Comparison of ENCODE assay signal across 1 cellular context in genomic region chr11:128889657-128890213, GRCh38.
TF ChIP-seq lines count a peak whose summit lies in the region.

No MANE protein-coding gene starts in this region.

TF ChIP-seq in HCT116, 20 proteins besides CTCF, POLR2A, EP300 and RAD21:
- TF ChIP-seq ZFX (IDR thresholded peaks at IDR 0.05), result no peak
- no peak for TF ChIP-seq EZH2 (IDR thresholded peaks at IDR 0.05)
- TF ChIP-seq SIN3A (IDR thresholded peaks at IDR 0.05; ENCODE audit: low read depth), result no peak
- TF ChIP-seq ZBTB33 (IDR thresholded peaks at IDR 0.05; ENCODE audit: extremely low read depth, insufficient replicate concordance, low read length), result no peak
- TF ChIP-seq REST (IDR thresholded peaks at IDR 0.05; ENCODE audit: low read depth), result no peak
- no peak for TF ChIP-seq SRF (IDR thresholded peaks at IDR 0.05; ENCODE audit: low read depth)
- TF ChIP-seq CEBPB (IDR thresholded peaks at IDR 0.05; ENCODE audit: low read depth), result no peak
- no peak for TF ChIP-seq SP1 (IDR thresholded peaks at IDR 0.05; ENCODE audit: low read depth)
- TF ChIP-seq EGR1 (IDR thresholded peaks at IDR 0.05; ENCODE audit: low read depth), result no peak
- TF ChIP-seq ELF1 (IDR thresholded peaks at IDR 0.05; ENCODE audit: borderline replicate concordance, low read depth), result no peak
- TF ChIP-seq TCF7L2 (IDR thresholded peaks at IDR 0.05; ENCODE audit: borderline replicate concordance, extremely low read depth, insufficient read depth, insufficient read length), result no peak
- TF ChIP-seq MAX (IDR thresholded peaks at IDR 0.05), result no peak
- no peak for TF ChIP-seq ATF3 (IDR thresholded peaks at IDR 0.05)
- TF ChIP-seq JUND (IDR thresholded peaks at IDR 0.05), result no peak
- TF ChIP-seq POLR2AphosphoS5 (IDR thresholded peaks at IDR 0.05; ENCODE audit: low read depth, low read length), result no peak
- TF ChIP-seq CBX3 (IDR thresholded peaks at IDR 0.05; ENCODE audit: low read depth), result no peak
- no peak for TF ChIP-seq FOSL1 (IDR thresholded peaks at IDR 0.05; ENCODE audit: low read depth)
